Comparison of ENCODE assay signal across 1 cellular context in genomic region chr1:51300270-51300669, GRCh38.
TF ChIP-seq lines count a peak whose summit lies in the region.

No MANE protein-coding gene starts in this region.

TF ChIP-seq in K562, 482 proteins besides CTCF, POLR2A, EP300 and RAD21 (continued from another document):
- TF ChIP-seq ZBTB17 (CRISPR knock-in tag; IDR thresholded peaks at IDR 0.05) (peak; percentile 87), ZNF23 (CRISPR knock-in tag; IDR thresholded peaks at IDR 0.05) (peak; percentile 84; the same call in 1 of the 2 replicates)
